14 cellular contexts compared by ENCODE assay signal in the genomic region with DNA sequence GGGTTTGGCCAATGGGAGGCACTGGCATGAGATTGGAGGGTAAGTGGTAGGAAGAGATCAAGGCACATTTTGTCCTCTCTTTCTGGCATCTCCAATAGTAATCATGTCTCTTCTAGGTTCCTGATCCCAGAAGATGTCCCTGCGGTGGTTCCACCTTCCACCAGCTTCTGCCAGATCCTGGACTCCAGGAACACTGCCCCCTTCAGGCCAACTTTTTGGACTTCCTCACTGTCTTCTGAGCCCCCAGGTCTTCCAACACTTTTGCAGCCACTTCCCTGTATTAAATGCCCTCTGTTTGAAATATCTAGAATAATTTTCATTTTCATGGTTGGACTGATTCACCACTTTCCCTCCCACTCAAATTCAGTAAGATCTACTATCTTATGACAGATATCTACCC.
DNase-seq lines count a peak whose midpoint lies in the region; TF ChIP-seq lines count a peak whose summit lies in the region.
"Had no signal": no experiment of that assay in that cellular context is flagged by ENCODE, and none has a peak within 500 bp of the region (broad histone marks: within the 10 kb centered on the region; RNA-seq: fewer than 3 reads in every experiment).

No MANE protein-coding gene starts in this region.

- DNase-seq in cardiac muscle cell (ENCODE audit: low read depth in 1 of 2, low spot score in 1 of 2), result no peak
- no peak for DNase-seq in left ventricle myocardium inferior
- peak; percentile 19 for DNase-seq in NB4 (ENCODE audit: low read depth)
- DNase-seq in choroid plexus epithelial cell (ENCODE audit: low read depth), result no peak
- DNase-seq in stimulated activated CD8-positive, alpha-beta memory T cell treated with anti-CD3 and anti-CD28 coated beads, Interleukin-4, amount 100 ng/mL, for 48 hours, result peak; percentile 27
- no peak for DNase-seq in HuH-7.5 (ENCODE audit: low spot score)
- no peak for DNase-seq in NCI-H510A (lab: John Stamatoyannopoulos, UW)
- no peak for DNase-seq in NK-92 (lab: John Stamatoyannopoulos, UW; ENCODE audit: unreplicated experiment)
- DNase-seq: gastrocnemius medialis; KG1; NCI-H187 treated with DMSO at 0.1 percent for 48 hours; stimulated activated CD4-positive, alpha-beta T cell treated with anti-CD3 and anti-CD28 coated beads, Interleukin-2, amount 100 ng/mL, for 48 hours; T-cell had no signal

- no peak for TF ChIP-seq POLR2A in NB4 (IDR thresholded peaks at IDR 0.05; ENCODE audit: extremely low read depth, insufficient read length)

- H3K27ac ChIP-seq in cardiac muscle cell (no peak overlapping the region), left ventricle myocardium inferior (replicated peaks) (no peak overlapping the region)
- H3K27ac ChIP-seq: gastrocnemius medialis, vagina had no signal

- peak; percentile 10 for TF ChIP-seq CTCF in cardiac muscle cell (IDR thresholded peaks at IDR 0.05; ENCODE audit: low read depth, low read length)
- no peak for TF ChIP-seq CTCF in left ventricle myocardium inferior (IDR thresholded peaks at IDR 0.05; ENCODE audit: borderline replicate concordance)
- TF ChIP-seq CTCF in NB4 (IDR thresholded peaks at IDR 0.05; ENCODE audit: low read depth, low read length), result peak; percentile 26
- TF ChIP-seq CTCF in choroid plexus epithelial cell (conservative IDR thresholded peaks at IDR 0.05; ENCODE audit: low read depth, low read length), result peak; percentile 35

- no peaks in the 10 kb centered on the region for H3K27me3 ChIP-seq in cardiac muscle cell
- H3K27me3 ChIP-seq in left ventricle myocardium inferior (ENCODE audit: low read depth), result peaks cover 17% of the 10 kb centered on the region
- H3K27me3 ChIP-seq: gastrocnemius medialis, vagina had no signal

- no peak overlapping the region for H3K4me3 ChIP-seq in cardiac muscle cell
- H3K4me3 ChIP-seq in left ventricle myocardium inferior, result no peak overlapping the region
- H3K4me3 ChIP-seq in NB4 (ENCODE audit: low read depth, low read length), result no peak overlapping the region
- no peak overlapping the region for H3K4me3 ChIP-seq in choroid plexus epithelial cell (ENCODE audit: low read depth, low read length)
- H3K4me3 ChIP-seq: gastrocnemius medialis, vagina had no signal

- peaks cover 14% of the 10 kb centered on the region for H3K4me1 ChIP-seq in cardiac muscle cell (ENCODE audit: low read depth)
- no peaks in the 10 kb centered on the region for H3K4me1 ChIP-seq in left ventricle myocardium inferior
- H3K4me1 ChIP-seq: gastrocnemius medialis, vagina had no signal

- H3K9me3 ChIP-seq in cardiac muscle cell (ENCODE audit: low read depth) (no peaks in the 10 kb centered on the region), left ventricle myocardium inferior (replicated peaks) (peaks cover 14% of the 10 kb centered on the region)
- H3K9me3 ChIP-seq: gastrocnemius medialis, vagina had no signal

- H3K36me3 ChIP-seq in cardiac muscle cell (no peaks in the 10 kb centered on the region), left ventricle myocardium inferior (no peaks in the 10 kb centered on the region)
- H3K36me3 ChIP-seq: gastrocnemius medialis, vagina had no signal

- intact Hi-C loops in left ventricle myocardium inferior (cut with micrococcal nuclease), result no loop called here

Comparison
In these comparisons a context has a peak if more than half of its experiments do, and no peak if none do; other contexts are left out.
1. DNase-seq: peak in NB4 (single experiment) and stimulated activated CD8-positive, alpha-beta memory T cell treated with anti-CD3 and anti-CD28 coated beads, Interleukin-4, amount 100 ng/mL, for 48 hours (single experiment); none in cardiac muscle cell (0 of 2), left ventricle myocardium inferior (single experiment), choroid plexus epithelial cell (single experiment), HuH-7.5 (single experiment), NCI-H510A (single experiment) and NK-92 (single experiment).